20 cellular contexts compared by ENCODE assay signal in the genomic region with DNA sequence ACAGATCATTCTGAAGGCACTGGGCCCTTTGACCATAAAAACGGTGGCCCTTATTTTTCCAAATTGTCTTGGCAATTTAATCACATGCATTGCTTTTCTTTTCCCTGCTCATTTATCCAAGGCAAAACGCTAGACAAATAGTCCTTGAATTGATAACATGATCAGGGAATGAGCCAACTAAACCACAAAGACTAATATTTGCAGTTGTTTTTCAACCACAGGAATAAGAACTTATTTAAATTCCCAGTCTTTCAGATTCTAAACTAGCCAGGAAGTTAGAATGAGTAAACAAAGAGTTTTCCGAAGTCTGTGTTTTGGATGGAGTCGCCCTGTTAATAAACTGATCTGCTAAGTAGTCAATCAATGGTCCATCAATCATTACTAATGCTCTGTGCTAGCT. TPM values are rescaled to one million over a fixed set of nuclear protein-coding genes. Genes with fewer than 3 reads are reported as not detected.
"Had no signal": no experiment of that assay in that cellular context is flagged by ENCODE, and none has a peak within 500 bp of the region (broad histone marks: within the 10 kb centered on the region; RNA-seq: fewer than 3 reads in every experiment).

No MANE protein-coding gene starts in this region.

- H3K27ac ChIP-seq: epithelial cell of prostate, heart left ventricle, lower lobe of right lung, ovary, right atrium auricular region had no signal

- H3K27me3 ChIP-seq: ovary, right atrium auricular region had no signal

- H3K4me1 ChIP-seq: lower lobe of right lung had no signal

- H3K36me3 ChIP-seq: esophagus squamous epithelium, lower lobe of right lung, ovary had no signal

- ATAC-seq: heart left ventricle, lower lobe of right lung, natural killer cell had no signal

- DNase-seq: effector memory CD4-positive, alpha-beta T cell; esophagus squamous epithelium; foreskin melanocyte; heart left ventricle; hippocampal formation; lower lobe of right lung; natural killer cell; ovary; small intestine; stimulated activated CD4-positive, alpha-beta T cell treated with anti-CD3 and anti-CD28 coated beads, Interleukin-12 subunit alpha, Interleukin-12 subunit beta, amount 100 ng/mL, for 4 hours; stimulated activated naive CD4-positive, alpha-beta T cell; trophoblast cell had no signal

- H3K9me3 ChIP-seq: esophagus squamous epithelium, heart left ventricle, lower lobe of right lung, ovary, right atrium auricular region had no signal

- FAIRE-seq: endometrium, small intestine had no signal

- H3K4me3 ChIP-seq: esophagus squamous epithelium, heart left ventricle, lower lobe of right lung, ovary, right atrium auricular region had no signal

RNA-seq across cellular contexts. Expression of gene TBX5, which starts 14.9 kb away (rescaled TPM):
- total RNA-seq: glomerular endothelial cell, kidney epithelial cell, myocyte, natural killer cell, neural crest cell, posterior vena cava had no signal
- polyA plus RNA-seq: small intestine had no signal
